Comparison of ENCODE assay signal across 24 cellular contexts in the genomic region with DNA sequence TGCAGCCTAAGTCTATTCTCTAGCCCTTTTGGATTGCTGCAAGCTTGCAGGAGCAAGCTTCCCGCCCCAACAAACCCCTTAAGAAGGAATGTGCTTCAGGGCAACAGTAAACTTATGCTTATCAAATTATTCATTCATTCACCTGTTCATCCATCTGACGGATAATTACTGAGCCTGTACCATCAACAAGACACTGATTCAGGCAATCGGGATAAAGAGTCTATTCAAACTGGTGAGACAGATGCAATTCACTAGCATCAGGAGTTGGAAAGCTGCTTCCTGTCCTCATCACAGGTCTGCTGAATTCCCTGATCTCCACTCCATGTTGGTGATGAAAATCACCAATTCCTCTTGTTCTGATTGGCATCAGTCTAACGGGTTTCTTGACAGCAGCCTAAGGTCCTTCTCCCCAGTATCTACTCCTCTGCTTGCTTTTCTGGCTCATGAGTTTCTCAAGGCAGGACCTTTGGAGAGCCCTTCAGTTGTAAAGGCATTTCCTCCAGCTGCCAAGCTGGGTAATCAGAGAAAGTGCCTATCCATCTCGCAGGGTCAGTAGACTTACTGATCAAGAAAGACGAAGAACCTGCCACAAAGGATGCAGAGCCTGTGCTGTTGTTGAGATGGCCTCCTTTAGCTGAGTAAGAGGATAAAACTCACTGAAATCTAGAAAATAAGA.
A peak's percentile ranks its signal among the peaks of the same experiment; 100 is the strongest.
DNase-seq lines count a peak whose midpoint lies in the region; ATAC-seq and TF ChIP-seq lines count a peak whose summit lies in the region.
"Had no signal": no experiment of that assay in that cellular context is flagged by ENCODE, and none has a peak within 500 bp of the region (broad histone marks: within the 10 kb centered on the region; RNA-seq: fewer than 3 reads in every experiment).

No MANE protein-coding gene starts in this region.

- H3K4me1 ChIP-seq in lung (ENCODE audit: control insufficient read depth in 2 of 2, insufficient read depth in 2 of 2, low read length in 2 of 2) (peaks cover 4 to 8% of the 10 kb centered on the region in 2 donors), right lobe of liver (peaks cover 0 to 2% (median 0%) of the 10 kb centered on the region in 4 donors)
- H3K4me1 ChIP-seq: A549 had no signal

- peak overlapping the region; percentile 17 for H3K4me3 Mint-ChIP-seq in type B pancreatic cell
- H3K4me3 Mint-ChIP-seq: B cell; CD4-positive, alpha-beta T cell; CD8-positive, alpha-beta T cell had no signal

- H3K4me1 Mint-ChIP-seq in type B pancreatic cell (ENCODE audit: unreplicated experiment) = peaks cover 29% of the 10 kb centered on the region

- H3K27ac ChIP-seq in lung (ENCODE audit: low read depth in 1 of 2, low read length in 1 of 2) = no peak overlapping the region
- H3K27ac ChIP-seq in right lobe of liver = no peak overlapping the region
- H3K27ac ChIP-seq: 22Rv1; A549; BLaER1 treated with 17β-estradiol and CSF1 and Interleukin-3, amounts not matched to agents 10 nM and 100 nM; C4-2B had no signal

- WGBS in lung, 2 donors = 73 to 80% methylated on average over 6 of the region's 6 CpGs
- WGBS in right lobe of liver (ENCODE audit: insufficient coverage, low coverage, low lambda C conversion rate, missing lambda C conversion rate) = 83% methylated on average over 5 of the region's 6 CpGs

- intact Hi-C loops in right lobe of liver (cut with DNase I) = no loop called here

- no peak overlapping the region for H3K4me3 ChIP-seq in lung
- no peak overlapping the region for H3K4me3 ChIP-seq in right lobe of liver
- H3K4me3 ChIP-seq: A549; BLaER1 treated with 17β-estradiol and CSF1 and Interleukin-3, amounts not matched to agents 10 nM and 100 nM had no signal

- DNase-seq in COLO829 (ENCODE audit: low spot score) = peak; percentile 94
- peak; percentile 47 for DNase-seq in islet precursor cell
- no peak for DNase-seq in lung (ENCODE audit: low spot score)
- no peak for DNase-seq in type B pancreatic cell (ENCODE audit: extremely low spot score, unreplicated experiment)
- DNase-seq in COR-L47 (lab: John Stamatoyannopoulos, UW) = no peak
- DNase-seq in globus pallidus (ENCODE audit: low spot score) = no peak
- DNase-seq in right lobe of liver = no peak
- DNase-seq: AML-193; Caco-2; Calu3; CD4-positive, alpha-beta T cell; CD8-positive, alpha-beta T cell; DMS 273 treated with DMSO at 0.1 percent for 48 hours; DMS153; DMS53; DMS79; DND-41; GF-D8 had no signal

- H3K36me3 ChIP-seq in lung (ENCODE audit: control insufficient read depth in 2 of 2, insufficient read depth in 2 of 2, low read length in 2 of 2) (no peaks in the 10 kb centered on the region), right lobe of liver (no peaks in the 10 kb centered on the region)

- no peak for TF ChIP-seq POLR2A in right lobe of liver (IDR thresholded peaks at IDR 0.05)

- TF ChIP-seq CTCF in lung (IDR thresholded peaks at IDR 0.05; ENCODE audit: control extremely low read depth, extremely low read depth) = no peak
- no peak for TF ChIP-seq CTCF in type B pancreatic cell (conservative IDR thresholded peaks at IDR 0.05)
- no peak for TF ChIP-seq CTCF in right lobe of liver (IDR thresholded peaks at IDR 0.05)

- H3K9me3 ChIP-seq in lung (ENCODE audit: control insufficient read depth in 2 of 2, insufficient read depth in 1 of 2, low read length in 1 of 2) (no peaks in the 10 kb centered on the region), right lobe of liver (no peaks in the 10 kb centered on the region)
- H3K9me3 ChIP-seq: A549, Caco-2 had no signal

- H3K9me3 Mint-ChIP-seq in type B pancreatic cell = no peaks in the 10 kb centered on the region
- H3K9me3 Mint-ChIP-seq: CD8-positive, alpha-beta T cell had no signal

- peaks cover 17% of the 10 kb centered on the region for H3K36me3 Mint-ChIP-seq in type B pancreatic cell
- H3K36me3 Mint-ChIP-seq: CD8-positive, alpha-beta T cell had no signal

- H3K27ac Mint-ChIP-seq in type B pancreatic cell = no peak overlapping the region
- H3K27ac Mint-ChIP-seq: B cell; CD4-positive, alpha-beta T cell; CD8-positive, alpha-beta T cell had no signal

- ATAC-seq in lung (ENCODE audit: insufficient read depth, low FRiP score) (peak; percentile 19), right lobe of liver (no peak), GM19455 (IDR thresholded peaks at IDR 0.05; ENCODE audit: unreplicated experiment) (no peak)
- ATAC-seq: A549; CD8-positive, alpha-beta T cell had no signal

- H3K27me3 ChIP-seq in lung (ENCODE audit: control insufficient read depth, insufficient read depth) (no peaks in the 10 kb centered on the region), right lobe of liver (no peaks in the 10 kb centered on the region)
- H3K27me3 ChIP-seq: BLaER1 treated with 17β-estradiol and CSF1 and Interleukin-3, amounts not matched to agents 10 nM and 100 nM had no signal

- no peaks in the 10 kb centered on the region for H3K27me3 Mint-ChIP-seq in type B pancreatic cell
- H3K27me3 Mint-ChIP-seq: B cell; CD4-positive, alpha-beta T cell had no signal

Comparison
In these comparisons a context has a peak if more than half of its experiments do, and no peak if none do; other contexts are left out.
1. DNase-seq: peak in COLO829 (single experiment) and islet precursor cell (single experiment); none in lung (single experiment), type B pancreatic cell (single experiment), COR-L47 (single experiment), globus pallidus (single experiment) and right lobe of liver (0 of 3).